12 cellular contexts compared by ENCODE assay signal in the genomic region with DNA sequence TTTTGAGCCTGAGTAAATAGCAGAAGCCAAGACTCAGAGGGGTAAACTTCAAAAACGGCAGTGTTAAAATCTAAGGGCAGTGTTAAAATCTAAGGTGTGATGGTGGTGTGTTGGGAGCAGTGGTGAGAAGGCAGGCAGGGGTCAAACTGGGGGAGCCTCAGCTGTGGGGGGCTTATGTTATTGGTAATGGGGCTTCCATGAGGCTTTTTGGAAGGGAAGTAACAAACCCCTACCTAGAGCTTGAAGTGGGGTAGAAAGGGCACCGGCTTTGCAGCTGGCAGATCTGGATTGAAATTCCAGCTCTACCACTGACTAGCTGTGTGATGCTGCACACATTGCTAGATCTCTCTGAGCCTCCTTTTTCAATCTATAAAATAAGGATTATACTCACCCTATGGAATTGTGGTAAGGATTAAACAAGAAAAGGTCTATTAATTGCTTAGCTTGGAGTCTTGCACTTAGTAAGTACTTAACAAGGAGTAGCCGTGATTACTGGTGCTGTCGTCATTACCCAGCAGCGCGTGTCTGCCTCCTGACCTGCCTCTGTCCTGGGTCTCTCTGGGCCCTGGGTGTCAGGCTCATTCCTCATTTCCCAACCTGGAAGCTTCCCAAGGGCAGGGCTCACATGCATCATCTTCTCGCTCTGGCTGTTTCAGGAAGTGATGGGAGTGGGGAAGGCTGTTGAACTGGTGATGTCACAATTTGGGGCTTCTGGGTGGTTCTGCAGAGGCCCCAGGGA. TPM values are rescaled to one million over a fixed set of nuclear protein-coding genes. Genes with fewer than 3 reads are reported as not detected.
DNase-seq lines count a peak whose midpoint lies in the region; ATAC-seq and TF ChIP-seq lines count a peak whose summit lies in the region.
"Had no signal": no experiment of that assay in that cellular context is flagged by ENCODE, and none has a peak within 500 bp of the region (broad histone marks: within the 10 kb centered on the region; RNA-seq: fewer than 3 reads in every experiment).

No MANE protein-coding gene starts in this region.

- peaks cover 62% of the 10 kb centered on the region for H3K27me3 Mint-ChIP-seq in T-helper 17 cell

- peaks cover 13% of the 10 kb centered on the region for H3K4me1 Mint-ChIP-seq in T-helper 17 cell

- peak; percentile 89 for DNase-seq in EL
- peak; percentile 55 for DNase-seq in PC-3
- no peak for DNase-seq in esophagus squamous epithelium (lab: John Stamatoyannopoulos, UW)
- DNase-seq in posterior vena cava (ENCODE audit: low spot score): peak; percentile 87
- no peak for DNase-seq in T-helper 17 cell
- DNase-seq in NCI-H2107 treated with DMSO at 0.1 percent for 48 hours (lab: John Stamatoyannopoulos, UW; ENCODE audit: unreplicated experiment): no peak
- DNase-seq: NCI-H2029 treated with DMSO at 0.1 percent for 48 hours, substantia nigra had no signal

- H3K9me2 ChIP-seq in PC-3 (replicated peaks; ENCODE audit: low read length): no peaks in the 10 kb centered on the region

- H3K4me3 ChIP-seq in PC-3 (ENCODE audit: low read length) (no peak overlapping the region), esophagus squamous epithelium (no peak overlapping the region)
- H3K4me3 ChIP-seq: prostate gland had no signal

- H3K27me3 ChIP-seq in PC-3 (ENCODE audit: low read length) (no peaks in the 10 kb centered on the region), esophagus squamous epithelium (peaks cover 0 to 12% (median 0%) of the 10 kb centered on the region in 4 donors)

- ATAC-seq in PC-3 (peak; percentile 2; the same call in 1 of the 2 replicates), T-helper 17 cell (no peak), SK-N-SH treated with all-trans-retinoic acid at 6 μM for 48 hours (no peak), HG03521 (IDR thresholded peaks at IDR 0.05; ENCODE audit: unreplicated experiment) (no peak)

- H3K4me1 ChIP-seq in PC-3 (ENCODE audit: insufficient read depth, low read length): peaks cover 52% of the 10 kb centered on the region
- H3K4me1 ChIP-seq in esophagus squamous epithelium: peaks cover 26 to 77% (median 28%) of the 10 kb centered on the region in 3 donors
- H3K4me1 ChIP-seq: prostate gland had no signal

- H3K9ac ChIP-seq in PC-3 (ENCODE audit: low read length): no peak overlapping the region

- no peaks in the 10 kb centered on the region for H3F3A ChIP-seq in PC-3 (ENCODE audit: low read length, unreplicated experiment)

- no peak for TF ChIP-seq CTCF in PC-3 (conservative IDR thresholded peaks at IDR 0.05; ENCODE audit: low read depth, low read length)
- no peak for TF ChIP-seq CTCF in esophagus squamous epithelium (IDR thresholded peaks at IDR 0.05)

- H2AFZ ChIP-seq in PC-3 (ENCODE audit: low read length): no peak overlapping the region

- H3K27ac Mint-ChIP-seq in T-helper 17 cell: no peak overlapping the region
- H3K27ac Mint-ChIP-seq: T-helper 1 cell treated with Interleukin-12 subunit alpha and Interleukin-12 subunit beta and Interleukin-4 antibody, amounts not matched to agents 30 μg/mL and 1 μg/mL, for 36 hours had no signal

- H3K4me2 ChIP-seq in PC-3 (ENCODE audit: low read length): no peak overlapping the region

- no peaks in the 10 kb centered on the region for H4K20me1 ChIP-seq in PC-3 (ENCODE audit: low read length)

- H3K4me3 Mint-ChIP-seq in T-helper 17 cell: no peak overlapping the region
- H3K4me3 Mint-ChIP-seq: T-helper 1 cell treated with Interleukin-12 subunit alpha and Interleukin-12 subunit beta and Interleukin-4 antibody, amounts not matched to agents 30 μg/mL and 1 μg/mL, for 36 hours had no signal

- POLR2A ChIA-PET in PC-3 (lab: Charles Lee; ENCODE audit: unreplicated experiment): interaction anchor here (0.6 kb wide), 1 partner anchor 28 kb away, joined by 4 read pairs; no protein-coding TSS in a partner anchor

- no peaks in the 10 kb centered on the region for H3K36me3 Mint-ChIP-seq in T-helper 17 cell (ENCODE audit: low read depth)

- TF ChIP-seq POLR2A in esophagus squamous epithelium (IDR thresholded peaks at IDR 0.05): no peak

- H3K9me3 ChIP-seq in PC-3 (ENCODE audit: low read length): no peaks in the 10 kb centered on the region
- H3K9me3 ChIP-seq in esophagus squamous epithelium: no peaks in the 10 kb centered on the region
- no peaks in the 10 kb centered on the region for H3K9me3 ChIP-seq in T-helper 17 cell (ENCODE audit: control insufficient read depth, low read length, poor library complexity, severe bottlenecking)
- H3K9me3 ChIP-seq: prostate gland had no signal

- WGBS in esophagus squamous epithelium, 2 donors: 45 to 52% methylated on average over 6 to 7 of the region's 7 CpGs

- TSS peak; percentile 65 for BruUV-seq in PC-3 (replicated peaks; lab: Mats Ljungman, UMichigan)

- CTCF ChIA-PET in PC-3 (lab: Charles Lee): no interaction called here

- no peaks in the 10 kb centered on the region for H3K79me2 ChIP-seq in PC-3 (ENCODE audit: low read length)

- H3K36me3 ChIP-seq in PC-3 (ENCODE audit: low read depth, low read length): no peaks in the 10 kb centered on the region
- no peaks in the 10 kb centered on the region for H3K36me3 ChIP-seq in esophagus squamous epithelium
- H3K36me3 ChIP-seq: prostate gland had no signal

- intact Hi-C loops in PC-3 (cut with micrococcal nuclease) (no loop called here), esophagus squamous epithelium (cut with DNase I) (no loop called here), posterior vena cava (cut with DNase I) (no loop called here)

- H3K27ac ChIP-seq in PC-3 (ENCODE audit: low read length) (0 out of 2 replicates have a peak overlapping the region, but pooled peaks have one; percentile 0), esophagus squamous epithelium (peak overlapping the region; percentile 35 to 44 (median 37))
- H3K27ac ChIP-seq: prostate gland had no signal

TF ChIP-seq in SK-N-SH treated with all-trans-retinoic acid at 6 μM for 48 hours, 23 proteins besides CTCF, POLR2A, EP300 and RAD21:
- no peak for TF ChIP-seq CREB5 (CRISPR knock-in tag; IDR thresholded peaks at IDR 0.05; ENCODE audit: low read depth)
- TF ChIP-seq SNAI2 (CRISPR knock-in tag; IDR thresholded peaks at IDR 0.05): no peak

RNA-seq across cellular contexts. Expression of gene KRT80, which starts 18.5 kb away (rescaled TPM):
- 19.8 and 30.1 TPM in 2 replicates for total RNA-seq in PC-3 (2014; rRNA removed)
- total RNA-seq in esophagus squamous epithelium: 10 to 100 TPM; 11.4 to 39.6 (median 16.5) TPM
- under 1 TPM; 0.19 to 0.48 TPM for total RNA-seq in posterior vena cava
- not detected for total RNA-seq in T-helper 17 cell

RNA-seq across cellular contexts. Expression of gene KRT7, which starts 22.7 kb away (rescaled TPM):
- total RNA-seq in PC-3 (2014; rRNA removed): 2,144 and 2,979 TPM in 2 replicates
- 100 to 1,000 TPM in 1 of 4 donors, 10 to 100 TPM in 3; 18.7 to 118 (median 64.4) TPM for total RNA-seq in esophagus squamous epithelium
- total RNA-seq in posterior vena cava: 1 to 10 TPM; 4.1 to 6.8 TPM
- total RNA-seq in T-helper 17 cell: under 1 TPM in 1 of 2 donors, not detected in 1; 0.70 TPM

Comparison
In these comparisons a context has a peak if more than half of its experiments do, and no peak if none do; other contexts are left out.
1. DNase-seq: peak in EL (single experiment), PC-3 (single experiment) and posterior vena cava (single experiment); none in esophagus squamous epithelium (single experiment), T-helper 17 cell (0 of 3) and NCI-H2107 treated with DMSO at 0.1 percent for 48 hours (single experiment).
2. RNA of gene KRT80, which starts 18.5 kb away (total RNA-seq): 11.4 to 39.6 TPM in esophagus squamous epithelium and 19.8 to 30.1 TPM in PC-3; 0.19 to 0.48 TPM in posterior vena cava and not detected in T-helper 17 cell; every median in the first group is over 4 times any median in the second.
3. RNA of gene KRT7, which starts 22.7 kb away (total RNA-seq): 2,144 to 2,979 TPM in PC-3; 18.7 to 118 TPM in esophagus squamous epithelium, 4.1 to 6.8 TPM in posterior vena cava and 0.70 TPM in T-helper 17 cell; every median in the first group is over 10 times any median in the second.